Comparison of ENCODE assay signal across 8 cellular contexts in genomic region chr10:22615819-22616499, GRCh38.
A peak's percentile ranks its signal among the peaks of the same experiment; 100 is the strongest.
DNase-seq lines count a peak whose midpoint lies in the region; ATAC-seq, FAIRE-seq and TF ChIP-seq lines count a peak whose summit lies in the region.

No MANE protein-coding gene starts in this region.

- no peak overlapping the region for H3K27ac ChIP-seq in Karpas-422 (ENCODE audit: low read length)
- peak overlapping the region; percentile 58 for H3K27ac ChIP-seq in VCaP
- peak overlapping the region in 3 of 4 donors; percentile 11 to 52 (median 19) for H3K27ac ChIP-seq in gastroesophageal sphincter

- no peak for DNase-seq in GM12892 (ENCODE audit: insufficient read length)
- DNase-seq in Karpas-422, result peak; percentile 49
- DNase-seq in retinal pigment epithelial cell (ENCODE audit: low read depth), result peak; percentile 51
- no peak for DNase-seq in mesenteric fat pad (ENCODE audit: low spot score)
- no peak for DNase-seq in NCI-H82 treated with DMSO at 0.1 percent for 48 hours (lab: John Stamatoyannopoulos, UW; ENCODE audit: unreplicated experiment)

- no peaks in the 10 kb centered on the region for H3K27me3 ChIP-seq in Karpas-422 (ENCODE audit: low read length)
- no peaks in the 10 kb centered on the region for H3K27me3 ChIP-seq in gastroesophageal sphincter

- peak overlapping the region; percentile 60 for H3K4me2 ChIP-seq in Karpas-422 (ENCODE audit: low read depth, low read length, poor library complexity, severe bottlenecking)

- H3K36me3 ChIP-seq in Karpas-422 (ENCODE audit: insufficient read depth, low read length), result no peaks in the 10 kb centered on the region
- H3K36me3 ChIP-seq in gastroesophageal sphincter, result no peaks in the 10 kb centered on the region

- TF ChIP-seq CTCF in VCaP (conservative IDR thresholded peaks at IDR 0.05) (no peak), gastroesophageal sphincter (IDR thresholded peaks at IDR 0.05) (no peak), retinal pigment epithelial cell (conservative IDR thresholded peaks at IDR 0.05; ENCODE audit: low read depth, low read length) (no peak)

- no peaks in the 10 kb centered on the region for H3K9me3 ChIP-seq in Karpas-422 (ENCODE audit: low read length)
- no peaks in the 10 kb centered on the region for H3K9me3 ChIP-seq in gastroesophageal sphincter

- peak; percentile 67 for FAIRE-seq in GM12892 (lab: Jason Lieb, UNC)

- H3K4me3 ChIP-seq in Karpas-422 (ENCODE audit: low read length) (peak overlapping the region; percentile 57; the same call in 1 of the 2 replicates), gastroesophageal sphincter (peak overlapping the region in 1 of 2 donors; percentile 9), retinal pigment epithelial cell (ENCODE audit: low read length) (no peak overlapping the region)

- H4K20me1 ChIP-seq in Karpas-422 (ENCODE audit: insufficient read depth, low read depth, low read length), result peaks cover 28% of the 10 kb centered on the region

- TF ChIP-seq EP300 in gastroesophageal sphincter (IDR thresholded peaks at IDR 0.05), result no peak

- peak; percentile 76 for ATAC-seq in GM21717 (IDR thresholded peaks at IDR 0.05; ENCODE audit: unreplicated experiment)
- peak; percentile 57 for ATAC-seq in gastroesophageal sphincter

- no peaks in the 10 kb centered on the region for H3K9me2 ChIP-seq in Karpas-422 (replicated peaks; ENCODE audit: insufficient read depth, low read length)

- H3K4me1 ChIP-seq in Karpas-422 (ENCODE audit: low read length), result peaks cover 23% of the 10 kb centered on the region
- H3K4me1 ChIP-seq in gastroesophageal sphincter, result peaks cover 0 to 59% (median 11%) of the 10 kb centered on the region in 3 donors

- peak overlapping the region; percentile 7 for H2AFZ ChIP-seq in Karpas-422 (ENCODE audit: low read length)

- WGBS in gastroesophageal sphincter (ENCODE audit: low coverage in 1 of 2), 2 donors, result 41 to 72% methylated on average over 7 of the region's 11 CpGs

- TF ChIP-seq POLR2A in GM12892 (IDR thresholded peaks at IDR 0.05; ENCODE audit: low read depth, low read length) (peak; percentile 65), gastroesophageal sphincter (IDR thresholded peaks at IDR 0.05) (no peak)

- peak overlapping the region; percentile 16 for H3K9ac ChIP-seq in Karpas-422 (ENCODE audit: low read length)

- H3K79me2 ChIP-seq in Karpas-422 (ENCODE audit: low read length), result no peaks in the 10 kb centered on the region

Comparison
In these comparisons a context has a peak if more than half of its experiments do, and no peak if none do; other contexts are left out.
1. DNase-seq: peak in Karpas-422 (single experiment) and retinal pigment epithelial cell (single experiment); none in GM12892 (single experiment), mesenteric fat pad (single experiment) and NCI-H82 treated with DMSO at 0.1 percent for 48 hours (single experiment).